Comparison of ENCODE assay signal across 7 cellular contexts in the genomic region with DNA sequence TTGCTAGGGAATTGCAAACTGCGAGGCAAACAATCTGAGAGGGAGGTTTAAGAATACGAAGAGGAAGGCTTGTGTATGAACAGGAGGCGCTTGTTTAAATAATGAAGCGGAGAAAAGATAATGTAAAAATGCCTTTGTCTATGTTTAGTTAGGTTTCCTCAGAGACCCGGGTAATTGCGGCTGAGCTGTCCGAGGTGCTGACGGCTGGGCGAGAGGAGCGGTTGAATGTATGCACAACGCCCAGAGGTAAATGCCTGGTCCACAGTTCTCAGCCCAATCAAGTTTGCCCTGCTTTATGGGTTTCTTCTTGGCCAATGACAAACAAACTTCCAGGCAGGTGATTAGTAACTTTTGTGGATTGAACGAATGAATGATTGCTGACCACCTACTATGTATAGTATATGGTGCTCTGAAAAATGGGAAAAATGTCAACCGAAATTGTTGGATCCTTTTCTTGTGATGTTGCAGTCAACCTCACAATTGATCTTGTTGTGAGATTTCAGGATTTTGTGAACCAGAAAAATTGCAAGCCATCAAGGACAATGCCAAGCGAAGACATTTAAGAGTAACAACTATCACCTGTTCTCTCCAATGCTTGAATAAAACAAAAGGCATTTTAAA. TPM values are rescaled to one million over a fixed set of nuclear protein-coding genes. Genes with fewer than 3 reads are reported as not detected.
DNase-seq lines count a peak whose midpoint lies in the region; ATAC-seq and TF ChIP-seq lines count a peak whose summit lies in the region.

No MANE protein-coding gene starts in this region.

- no peaks in the 10 kb centered on the region for H3K4me1 ChIP-seq in H9 (ENCODE audit: insufficient read depth, low read length)
- H3K4me1 ChIP-seq in body of pancreas = no peaks in the 10 kb centered on the region
- no peaks in the 10 kb centered on the region for H3K4me1 ChIP-seq in mesendoderm (ENCODE audit: control insufficient read depth, low read depth, low read length)

- no peak overlapping the region for H2BK5ac ChIP-seq in H9 (ENCODE audit: insufficient read length, low read length)
- no peak overlapping the region for H2BK5ac ChIP-seq in mesendoderm (ENCODE audit: low read length)

- H4K20me1 ChIP-seq in H9 (ENCODE audit: control insufficient read depth, insufficient read depth, insufficient read length) = no peaks in the 10 kb centered on the region

- H3K18ac ChIP-seq in H9 (ENCODE audit: insufficient read length, low read depth, low read length) (no peak overlapping the region), mesendoderm (ENCODE audit: low read length) (no peak overlapping the region)

- peaks cover 83% of the 10 kb centered on the region for H3K27me3 Mint-ChIP-seq in H9 (ENCODE audit: low read depth)

- no peaks in the 10 kb centered on the region for H3K4me1 Mint-ChIP-seq in H9

- no peak overlapping the region for H2BK120ac ChIP-seq in H9 (ENCODE audit: low read depth, low read length, poor library complexity, severe bottlenecking)
- no peak overlapping the region for H2BK120ac ChIP-seq in mesendoderm (ENCODE audit: low read depth, low read length)

- H3K27ac Mint-ChIP-seq in H9 = no peak overlapping the region

- H3K23ac ChIP-seq in H9 (ENCODE audit: insufficient read length, low read depth, low read length) (no peak overlapping the region), mesendoderm (ENCODE audit: low read length) (no peak overlapping the region)

- TF ChIP-seq CTCF in H9 (conservative IDR thresholded peaks at IDR 0.05) (no peak), body of pancreas (IDR thresholded peaks at IDR 0.05) (no peak)

- H3K9ac ChIP-seq in H9 (ENCODE audit: extremely low read depth, insufficient read length, low read length) (no peak overlapping the region), mesendoderm (ENCODE audit: low read length) (no peak overlapping the region)

- H4K5ac ChIP-seq in H9 (ENCODE audit: insufficient read length, low read depth, low read length) (no peak overlapping the region), mesendoderm (ENCODE audit: low read length) (no peak overlapping the region)

- H3K56ac ChIP-seq in H9 (ENCODE audit: insufficient read length, low read depth, low read length) (no peak overlapping the region), mesendoderm (ENCODE audit: low read length) (no peak overlapping the region)

- no peaks in the 10 kb centered on the region; a peak in 2 of 5 replicates for H3K9me3 Mint-ChIP-seq in H9

- H3K79me1 ChIP-seq in H9 (ENCODE audit: insufficient read depth, low read depth, low read length, poor library complexity, severe bottlenecking) = no peaks in the 10 kb centered on the region
- no peaks in the 10 kb centered on the region for H3K79me1 ChIP-seq in mesendoderm (ENCODE audit: low read length)

- no peak overlapping the region for H4K8ac ChIP-seq in H9 (replicated peaks; ENCODE audit: insufficient read length, low read depth, low read length)
- H4K8ac ChIP-seq in mesendoderm (ENCODE audit: low read depth, low read length) = no peak overlapping the region

- no peak overlapping the region for H2AK5ac ChIP-seq in H9 (ENCODE audit: insufficient read length, low read length)
- no peak overlapping the region for H2AK5ac ChIP-seq in mesendoderm (ENCODE audit: low read length)

- no peak overlapping the region for H4K91ac ChIP-seq in H9 (ENCODE audit: insufficient read length, low read depth, low read length)

- no peak for TF ChIP-seq POLR2A in body of pancreas (IDR thresholded peaks at IDR 0.05)

- H3K27ac ChIP-seq in H9 (ENCODE audit: insufficient read length, low read depth, low read length) (no peak overlapping the region), body of pancreas (no peak overlapping the region), mesendoderm (ENCODE audit: low read depth, low read length) (no peak overlapping the region)

- no peak overlapping the region for H2AFZ ChIP-seq in H9 (ENCODE audit: low read length)

- H2BK15ac ChIP-seq in H9 (ENCODE audit: low read depth, low read length) = no peak overlapping the region
- no peak overlapping the region for H2BK15ac ChIP-seq in mesendoderm (replicated peaks; ENCODE audit: low read depth)

- no peaks in the 10 kb centered on the region for H3K36me3 Mint-ChIP-seq in H9 (ENCODE audit: insufficient read depth in 1 of 3, low read depth in 3 of 3)

- H3K4me3 ChIP-seq in body of pancreas (no peak overlapping the region), mesendoderm (ENCODE audit: low read length) (no peak overlapping the region)

- no peak for ATAC-seq in body of pancreas

- H3K4me3 Mint-ChIP-seq in H9 = no peak overlapping the region

- no peaks in the 10 kb centered on the region for H3K23me2 ChIP-seq in H9 (ENCODE audit: insufficient read length, low read depth, low read length, poor library complexity, severe bottlenecking)

- H3K79me2 ChIP-seq in H9 (ENCODE audit: insufficient read depth, low read length) = no peaks in the 10 kb centered on the region
- H3K79me2 ChIP-seq in mesendoderm (ENCODE audit: control insufficient read depth, insufficient read depth, low read length) = no peaks in the 10 kb centered on the region

- no CpG with 5 or more reads among the region's 14 CpGs for WGBS in H9 (ENCODE audit: extremely low coverage, insufficient read length, low lambda C conversion rate)
- WGBS in body of pancreas, 2 donors = 9 to 10% methylated on average over 14 of the region's 14 CpGs
- WGBS in mesendoderm (ENCODE audit: extremely low coverage, insufficient coverage, low lambda C conversion rate) = no CpG with 5 or more reads among the region's 14 CpGs

- no peak overlapping the region for H2BK12ac ChIP-seq in H9 (ENCODE audit: insufficient read length, low read depth, low read length)

- H3K36me3 ChIP-seq in body of pancreas (replicated peaks in 1 of 2; ENCODE audit: insufficient read depth in 1 of 2, low read depth in 2 of 2) (no peaks in the 10 kb centered on the region), mesendoderm (ENCODE audit: control insufficient read depth, insufficient read depth, low read length) (no peaks in the 10 kb centered on the region)

- no peaks in the 10 kb centered on the region; the same call in 1 of the 2 replicates for H3K27me3 ChIP-seq in H9 (ENCODE audit: insufficient read depth, low read length)
- H3K27me3 ChIP-seq in body of pancreas = no peaks in the 10 kb centered on the region
- H3K27me3 ChIP-seq in mesendoderm (ENCODE audit: insufficient read depth, low read length, poor library complexity) = no peaks in the 10 kb centered on the region

- H3K9me3 ChIP-seq in H9 (ENCODE audit: control insufficient read depth, low read depth, low read length) (no peaks in the 10 kb centered on the region), body of pancreas (no peaks in the 10 kb centered on the region)

- intact Hi-C loops in body of pancreas (cut with DNase I) = no loop called here

- H3K14ac ChIP-seq in H9 (ENCODE audit: insufficient read depth, low read length) = no peak overlapping the region

- H2BK20ac ChIP-seq in H9 (ENCODE audit: low read depth, low read length, poor library complexity, severe bottlenecking) = no peak overlapping the region

- peak; percentile 74 for DNase-seq in H9
- DNase-seq in OCI-M1 (lab: John Stamatoyannopoulos, UW) = peak; percentile 76
- peak; percentile 16 to 44 (median 30) for DNase-seq in body of pancreas
- DNase-seq in mesendoderm = peak; percentile 69
- DNase-seq in pons (ENCODE audit: low spot score) = no peak
- no peak for DNase-seq in COLO668 (lab: John Stamatoyannopoulos, UW; ENCODE audit: unreplicated experiment)
- DNase-seq in cerebellum (ENCODE audit: low spot score) = no peak

- H3K4me2 ChIP-seq in H9 (ENCODE audit: insufficient read depth, insufficient read length, low read length) = no peak overlapping the region
- H3K4me2 ChIP-seq in mesendoderm (ENCODE audit: low read length) = no peak overlapping the region

- H3K4ac ChIP-seq in H9 (ENCODE audit: low read depth, low read length) (no peak overlapping the region), mesendoderm (ENCODE audit: low read depth, low read length) (no peak overlapping the region)

- H3T11ph ChIP-seq in H9 (ENCODE audit: low read length) = no peak overlapping the region

RNA-seq across cellular contexts. Expression of gene SLC32A1, which starts 38.3 kb away (rescaled TPM):
- total RNA-seq in H9 (2021) = 0.24 and 0.33 TPM in 2 replicates
- total RNA-seq in body of pancreas = not detected
- polyA plus RNA-seq in mesendoderm (2013, experiment 1 of 2) = 0.10 TPM
- 0.11 TPM for polyA plus RNA-seq in mesendoderm (2013, experiment 2 of 2)
- total RNA-seq in cerebellum = 13.7 TPM

Comparison
In these comparisons a context has a peak if more than half of its experiments do, and no peak if none do; other contexts are left out.
1. DNase-seq: peak in H9 (single experiment), OCI-M1 (single experiment), body of pancreas (4 of 4) and mesendoderm (single experiment); none in pons (single experiment), COLO668 (single experiment) and cerebellum (single experiment).
2. RNA of gene SLC32A1, which starts 38.3 kb away (total RNA-seq): 13.7 TPM in cerebellum (single experiment); 0.24 to 0.33 TPM in H9 and not detected in body of pancreas; every median in the first group is over 10 times any median in the second.